ENCODE assay signal across 8 cellular contexts in the genomic region with DNA sequence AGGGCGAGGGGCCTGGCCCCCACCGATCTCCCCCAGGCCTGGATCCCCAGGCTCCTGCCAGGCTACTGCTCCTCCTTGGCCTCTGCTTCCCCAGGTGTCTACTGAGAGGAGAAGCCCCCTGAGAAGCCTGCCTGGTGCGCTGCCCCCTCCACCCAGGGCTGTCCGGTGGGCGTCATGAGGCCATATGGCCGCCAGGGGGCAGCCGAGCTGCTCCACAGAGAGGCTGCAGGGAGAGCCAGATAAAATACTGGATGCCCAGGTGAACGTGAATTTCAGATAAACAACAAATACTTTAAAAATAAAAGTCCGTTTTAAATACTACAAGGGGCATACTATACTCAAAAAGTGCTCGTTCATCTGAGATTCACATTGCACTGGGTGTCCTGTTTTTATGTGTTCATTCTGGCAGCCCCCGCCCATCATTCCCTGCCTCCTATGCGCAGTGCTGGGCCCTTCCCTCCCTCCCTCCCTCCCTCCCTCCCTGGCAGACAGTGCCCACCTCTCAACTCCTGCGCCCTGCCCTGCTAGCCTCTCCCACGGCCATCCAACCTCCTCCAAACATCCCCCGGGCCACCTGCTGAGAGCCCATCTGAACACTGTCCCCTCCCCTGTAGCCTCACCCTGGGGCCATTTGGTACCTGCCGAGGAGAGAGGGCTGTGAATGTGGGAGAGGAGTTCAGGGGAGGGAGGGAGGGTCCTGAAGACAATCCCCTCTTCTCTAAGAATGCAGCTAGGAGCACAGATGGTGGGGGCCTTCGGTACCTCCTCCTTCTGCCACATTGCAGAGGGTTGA. TPM values are rescaled to one million over a fixed set of nuclear protein-coding genes. Genes with fewer than 3 reads are reported as not detected.
DNase-seq lines count a peak whose midpoint lies in the region; ATAC-seq and TF ChIP-seq lines count a peak whose summit lies in the region.

No MANE protein-coding gene starts in this region.

- H3K4me3 ChIP-seq in Karpas-422 (ENCODE audit: low read length) (no peak overlapping the region), right cardiac atrium (ENCODE audit: low read length) (no peak overlapping the region), gastrocnemius medialis (no peak overlapping the region)

- no peak for TF ChIP-seq POLR2A in gastrocnemius medialis (IDR thresholded peaks at IDR 0.05)

- H3K79me2 ChIP-seq in Karpas-422 (ENCODE audit: low read length) = no peaks in the 10 kb centered on the region

- intact Hi-C loops in right cardiac atrium (cut with DNase I) = loop anchor here in 1 of 4 donors (10.0 kb wide), 1 partner anchor 520 kb away; no protein-coding TSS in a partner anchor
- intact Hi-C loops in gastrocnemius medialis (cut with DNase I; ENCODE audit: low total_unique reads) = loop anchor here (1.0 to 10.0 kb wide), 4 partner anchors 60 to 610 kb away; a partner anchor contains a TSS

- DNase-seq in ELF-1 (ENCODE audit: low read depth, low spot score) = peak; percentile 77
- peak; percentile 89 for DNase-seq in Karpas-422
- peak; percentile 66 for DNase-seq in T-helper 9 cell
- peak in 42 of 56 donors; percentile 9 to 83 (median 36) for DNase-seq in amygdala (lab: John Stamatoyannopoulos, UW)
- DNase-seq in right cardiac atrium = peak; percentile 66 to 91 (median 85)
- DNase-seq in gastrocnemius medialis = peak in 1 of 2 donors; percentile 56

- WGBS in right cardiac atrium = 33% methylated on average over 17 of the region's 17 CpGs

- no peak overlapping the region for H2AFZ ChIP-seq in Karpas-422 (ENCODE audit: low read length)

- in situ Hi-C loops in gastrocnemius medialis (cut with MboI; ENCODE audit: low sequenced_read_pairs in 4 of 4) = loop anchor here in 2 of 4 donors (10.0 kb wide), 2 partner anchors 80 to 520 kb away; no protein-coding TSS in a partner anchor

- peaks cover 30% of the 10 kb centered on the region for H3K4me1 ChIP-seq in Karpas-422 (ENCODE audit: low read length)
- H3K4me1 ChIP-seq in right cardiac atrium (ENCODE audit: control insufficient read depth, insufficient read depth, low read length) = no peaks in the 10 kb centered on the region
- H3K4me1 ChIP-seq in gastrocnemius medialis = peaks cover 0 to 10% of the 10 kb centered on the region in 2 donors

- no peak overlapping the region for H3K4me2 ChIP-seq in Karpas-422 (ENCODE audit: low read depth, low read length, poor library complexity, severe bottlenecking)

- ATAC-seq in right cardiac atrium (peak; percentile 48 to 57), gastrocnemius medialis (peak; percentile 58 to 72), HG03095 (IDR thresholded peaks at IDR 0.05; ENCODE audit: unreplicated experiment) (no peak), GM18502 (IDR thresholded peaks at IDR 0.05; ENCODE audit: poor library complexity, unreplicated experiment) (no peak)

- peak; percentile 86 to 98 (median 95) for TF ChIP-seq CTCF in gastrocnemius medialis (IDR thresholded peaks at IDR 0.05 in 4 of 5, conservative IDR thresholded peaks at IDR 0.05 in 1 of 5)

- no peaks in the 10 kb centered on the region for H3K36me3 ChIP-seq in Karpas-422 (ENCODE audit: insufficient read depth, low read length)
- no peaks in the 10 kb centered on the region for H3K36me3 ChIP-seq in gastrocnemius medialis

- H3K27me3 ChIP-seq in Karpas-422 (ENCODE audit: low read length) (no peaks in the 10 kb centered on the region), right cardiac atrium (ENCODE audit: control insufficient read depth, insufficient read depth) (no peaks in the 10 kb centered on the region), gastrocnemius medialis (no peaks in the 10 kb centered on the region)

- H3K27ac ChIP-seq in Karpas-422 (ENCODE audit: low read length) (no peak overlapping the region), right cardiac atrium (ENCODE audit: low read length) (no peak overlapping the region), gastrocnemius medialis (no peak overlapping the region)

- H4K20me1 ChIP-seq in Karpas-422 (ENCODE audit: insufficient read depth, low read depth, low read length) = no peaks in the 10 kb centered on the region

- H3K9me2 ChIP-seq in Karpas-422 (replicated peaks; ENCODE audit: insufficient read depth, low read length) = no peaks in the 10 kb centered on the region

- no peak overlapping the region for H3K9ac ChIP-seq in Karpas-422 (ENCODE audit: low read length)

- H3K9me3 ChIP-seq in Karpas-422 (ENCODE audit: low read length) (no peaks in the 10 kb centered on the region), right cardiac atrium (ENCODE audit: control insufficient read depth, low read length) (no peaks in the 10 kb centered on the region), gastrocnemius medialis (no peaks in the 10 kb centered on the region)

RNA-seq across cellular contexts. Expression of a gene that starts 29.5 kb away (rescaled TPM):
- total RNA-seq in Karpas-422 (2014; rRNA removed; shearing (Covaris generic); ENCODE audit: low replicate concordance) = 13.1 and 40.4 TPM in 2 replicates
- total RNA-seq in right cardiac atrium (1 to 10 TPM; 2.9 to 6.0 (median 5.5) TPM), gastrocnemius medialis (1 to 10 TPM in 2 of 4 donors, under 1 TPM in 1, not detected in 1; 0.76 to 5.2 (median 3.1) TPM)
- 1.9 TPM for polyA plus RNA-seq in right cardiac atrium

RNA-seq across cellular contexts. Expression of a gene that starts 46.4 kb away (rescaled TPM):
- 163 and 205 TPM in 2 replicates for total RNA-seq in Karpas-422 (2014; rRNA removed; shearing (Covaris generic); ENCODE audit: low replicate concordance)
- total RNA-seq in right cardiac atrium (100 to 1,000 TPM; 124 to 135 (median 127) TPM), gastrocnemius medialis (100 to 1,000 TPM; 229 to 361 (median 341) TPM)
- 129 TPM for polyA plus RNA-seq in right cardiac atrium

Comparison
In these comparisons a context has a peak if more than half of its experiments do, and no peak if none do; other contexts are left out.
1. ATAC-seq: peak in right cardiac atrium (2 of 2) and gastrocnemius medialis (2 of 2); none in HG03095 (single experiment) and GM18502 (single experiment).